19 cellular contexts compared by ENCODE assay signal in genomic region chr4:48596336-48596735, GRCh38.
"Had no signal": no experiment of that assay in that cellular context is flagged by ENCODE, and none has a peak within 500 bp of the region (broad histone marks: within the 10 kb centered on the region; RNA-seq: fewer than 3 reads in every experiment).

No MANE protein-coding gene starts in this region.

- DNase-seq: KBM-7, MV-4-11, NCI-H1048, NCI-H1105 treated with DMSO at 0.1 percent for 48 hours, NCI-H1417 treated with DMSO at 0.1 percent for 48 hours, NCI-H146, NCI-H1694 treated with DMSO at 0.1 percent for 48 hours, NCI-H1930, NCI-H2081, NCI-H2107, NCI-H2227 treated with DMSO at 0.1 percent for 48 hours, NCI-H524, NCI-H526 treated with DMSO at 0.1 percent for 48 hours, NCI-H748 treated with DMSO at 0.1 percent for 48 hours, Right ventricle myocardium superior, RPMI8226, SIG-M5 had no signal

- H3K4me3 ChIP-seq: SJSA1, SK-N-MC had no signal
